ENCODE assay signal across 8 cellular contexts in the genomic region with DNA sequence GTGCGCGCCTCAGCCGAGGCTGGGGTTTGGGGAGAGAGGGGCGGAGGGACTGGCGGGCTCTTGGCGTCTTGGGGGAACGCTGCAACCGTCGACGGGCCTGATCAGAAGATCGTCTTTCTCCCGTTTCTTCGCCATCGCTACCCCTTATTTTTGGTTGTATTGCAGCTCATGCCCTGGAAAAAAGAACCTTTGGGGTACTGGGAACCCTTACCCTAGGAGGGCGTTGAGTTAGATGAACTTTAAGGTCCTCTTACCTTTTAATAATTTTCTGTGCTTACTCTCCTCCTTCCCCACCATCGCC. TPM values are rescaled to one million over a fixed set of nuclear protein-coding genes. Genes with fewer than 3 reads are reported as not detected.
A peak's percentile ranks its signal among the peaks of the same experiment; 100 is the strongest.
DNase-seq lines count a peak whose midpoint lies in the region; ATAC-seq and TF ChIP-seq lines count a peak whose summit lies in the region.

No MANE protein-coding gene starts in this region.

- ATAC-seq in GM18870 (IDR thresholded peaks at IDR 0.05; ENCODE audit: unreplicated experiment) (no peak), GM18909 (IDR thresholded peaks at IDR 0.05; ENCODE audit: poor library complexity, unreplicated experiment) (no peak)

- H3K9me2 ChIP-seq in MM.1S (replicated peaks; ENCODE audit: insufficient read depth, low read length) = no peaks in the 10 kb centered on the region

- peak overlapping the region; percentile 91 for H3K4me3 ChIP-seq in MM.1S (ENCODE audit: low read length)
- peak overlapping the region; percentile 88 for H3K4me3 ChIP-seq in coronary artery
- peak overlapping the region; percentile 85 to 94 for H3K4me3 ChIP-seq in neuronal stem cell (ENCODE audit: low read length in 2 of 2)

- no peak overlapping the region for H3K18ac ChIP-seq in neuronal stem cell (ENCODE audit: low read length)

- TF ChIP-seq CTCF in MM.1S (IDR thresholded peaks at IDR 0.05; ENCODE audit: low read length) (no peak), coronary artery (IDR thresholded peaks at IDR 0.05) (no peak)

- no peak overlapping the region for H2BK12ac ChIP-seq in neuronal stem cell (ENCODE audit: low read length)

- H4K91ac ChIP-seq in neuronal stem cell (ENCODE audit: low read depth, low read length, poor library complexity) = no peak overlapping the region

- H3K79me1 ChIP-seq in neuronal stem cell (ENCODE audit: low read depth, low read length) = peaks cover 5% of the 10 kb centered on the region

- H3K79me2 ChIP-seq in MM.1S (ENCODE audit: low read length) = peaks cover 57% of the 10 kb centered on the region

- H2BK15ac ChIP-seq in neuronal stem cell (ENCODE audit: low read length) = no peak overlapping the region

- peak overlapping the region; percentile 92 for H3K9ac ChIP-seq in MM.1S (ENCODE audit: low read length)
- peak overlapping the region; percentile 24 for H3K9ac ChIP-seq in neuronal stem cell (ENCODE audit: low read depth, low read length, poor library complexity)

- no peak overlapping the region for H2BK120ac ChIP-seq in neuronal stem cell (ENCODE audit: low read depth, low read length)

- H3K9me3 ChIP-seq in MM.1S (replicated peaks; ENCODE audit: insufficient read depth, low read length) = no peaks in the 10 kb centered on the region
- peaks cover 0 to 19% of the 10 kb centered on the region in 2 donors for H3K9me3 ChIP-seq in neuronal stem cell (replicated peaks in 1 of 2; ENCODE audit: control insufficient read depth in 2 of 2, insufficient read depth in 1 of 2, low read depth in 1 of 2, low read length in 2 of 2)

- peaks cover 27% of the 10 kb centered on the region for H3F3A ChIP-seq in MM.1S (ENCODE audit: insufficient read depth, low read length)

- H3K4me2 ChIP-seq in MM.1S (ENCODE audit: low read depth, low read length) = peak overlapping the region; percentile 97
- peak overlapping the region; percentile 61 for H3K4me2 ChIP-seq in neuronal stem cell (ENCODE audit: insufficient read depth, low read length, poor library complexity, severe bottlenecking)

- H3K27me3 ChIP-seq in MM.1S (replicated peaks; ENCODE audit: insufficient read depth, low read length) (no peaks in the 10 kb centered on the region), neuronal stem cell (ENCODE audit: control insufficient read depth in 3 of 3, insufficient read depth in 3 of 3, low read depth in 1 of 3, low read length in 3 of 3) (no peaks in the 10 kb centered on the region)

- H2AK5ac ChIP-seq in neuronal stem cell (ENCODE audit: low read depth, low read length) = no peak overlapping the region

- H3K36me3 ChIP-seq in MM.1S (replicated peaks; ENCODE audit: insufficient read depth, low read length) (no peaks in the 10 kb centered on the region), neuronal stem cell (replicated peaks in 1 of 2; ENCODE audit: control insufficient read depth in 2 of 2, insufficient read depth in 2 of 2, low read length in 2 of 2) (peaks cover 5 to 40% of the 10 kb centered on the region in 2 donors)

- WGBS in neuronal stem cell (ENCODE audit: extremely low coverage in 2 of 2, insufficient read length in 2 of 2, insufficient replicate concordance in 1 of 2), 2 donors = no CpG with 5 or more reads among the region's 16 CpGs

- H3K14ac ChIP-seq in neuronal stem cell (ENCODE audit: low read length) = no peak overlapping the region

- no peak overlapping the region for H4K8ac ChIP-seq in neuronal stem cell (ENCODE audit: low read depth, low read length)

- H3K27ac ChIP-seq in MM.1S (ENCODE audit: low read length) (peak overlapping the region; percentile 93), coronary artery (peak overlapping the region; percentile 90 to 97), neuronal stem cell (replicated peaks; ENCODE audit: low read length) (peak overlapping the region; percentile 85)

- H2AFZ ChIP-seq in MM.1S (ENCODE audit: low read length) = peak overlapping the region; percentile 29
- H2AFZ ChIP-seq in neuronal stem cell (ENCODE audit: low read length) = no peak overlapping the region

- peak; percentile 76 for DNase-seq in stimulated activated naive CD4-positive, alpha-beta T cell treated with Interleukin-2 at 50 U/mL for 16 hours (lab: John Stamatoyannopoulos, UW)
- DNase-seq in stimulated activated naive CD4-positive, alpha-beta T cell (lab: John Stamatoyannopoulos, UW) = no peak
- no peak for DNase-seq in MM.1S
- no peak for DNase-seq in coronary artery (ENCODE audit: low spot score)
- no peak for DNase-seq in neuronal stem cell (ENCODE audit: low spot score)
- no peak for DNase-seq in hepatic stellate cell (ENCODE audit: low spot score)

- no peak overlapping the region for H3K4ac ChIP-seq in neuronal stem cell (ENCODE audit: low read length)

- no peaks in the 10 kb centered on the region; the same call in 1 of the 2 replicates for H4K20me1 ChIP-seq in MM.1S (ENCODE audit: insufficient read depth, low read length)

- no peak overlapping the region for H2BK5ac ChIP-seq in neuronal stem cell (ENCODE audit: low read length)

- H3K4me1 ChIP-seq in MM.1S (ENCODE audit: low read length) = 0 out of 2 replicates have a peak, but pooled peaks cover 6% of the 10 kb centered on the region
- H3K4me1 ChIP-seq in neuronal stem cell (ENCODE audit: control insufficient read depth in 2 of 2, insufficient read depth in 1 of 2, low read depth in 1 of 2, low read length in 2 of 2) = peaks cover 1 to 8% of the 10 kb centered on the region in 2 donors

- no peak overlapping the region for H3K23ac ChIP-seq in neuronal stem cell (ENCODE audit: low read depth, low read length, poor library complexity)

RNA-seq across cellular contexts. Expression of gene PAIP2, which starts 0.7 kb away (rescaled TPM):
- polyA plus RNA-seq in neuronal stem cell (2013, experiment 1 of 2) = 196 TPM
- 197 TPM for polyA plus RNA-seq in neuronal stem cell (2013, experiment 2 of 2)

RNA-seq across cellular contexts. Expression of gene SLC23A1, which starts 40.7 kb away (rescaled TPM):
- 0.01 TPM for polyA plus RNA-seq in neuronal stem cell (2013, experiment 1 of 2)
- 0.03 TPM for polyA plus RNA-seq in neuronal stem cell (2013, experiment 2 of 2)

RNA-seq across cellular contexts. Expression of gene MZB1, which starts 47.3 kb away (rescaled TPM):
- polyA plus RNA-seq in neuronal stem cell (2013, experiment 1 of 2) = 0.31 TPM
- polyA plus RNA-seq in neuronal stem cell (2013, experiment 2 of 2) = 0.32 TPM

RNA-seq across cellular contexts. Expression of gene MATR3, which starts 48.8 kb away (rescaled TPM):
- polyA plus RNA-seq in neuronal stem cell (2013, experiment 1 of 2) = 252 TPM
- polyA plus RNA-seq in neuronal stem cell (2013, experiment 2 of 2) = 246 TPM

RNA-seq across cellular contexts. Expression of gene PROB1, which starts 52.5 kb away (rescaled TPM):
- 2.0 TPM for polyA plus RNA-seq in neuronal stem cell (2013, experiment 1 of 2)
- 2.1 TPM for polyA plus RNA-seq in neuronal stem cell (2013, experiment 2 of 2)
